In genomic region chr20:43357352-43357751, GRCh38 we compare ENCODE assay signal across 37 cellular contexts.
DNase-seq lines count a peak whose midpoint lies in the region; ATAC-seq, FAIRE-seq and TF ChIP-seq lines count a peak whose summit lies in the region.
"Had no signal": no experiment of that assay in that cellular context is flagged by ENCODE, and none has a peak within 500 bp of the region (broad histone marks: within the 10 kb centered on the region; RNA-seq: fewer than 3 reads in every experiment).

No MANE protein-coding gene starts in this region.

- DNase-seq in HTR-8/SVneo (ENCODE audit: insufficient read length, low spot score) (no peak), RWPE2 (ENCODE audit: low spot score) (peak; percentile 57), nephron progenitor cell (no peak), neuronal stem cell (ENCODE audit: low spot score) (no peak), superior temporal gyrus (ENCODE audit: extremely low spot score) (no peak), left ventricle myocardium inferior (no peak)
- no peak for DNase-seq in activated naive CD4-positive, alpha-beta T cell treated with anti-CD3 and anti-CD28 coated beads, Interleukin-2, amount 10 ng/mL, durations not matched to agents 7 days and 5 days
- DNase-seq: 8988T; ACHN; AML-193; BE2C; C1 segment of cervical spinal cord; Caco-2; Calu3; CD4-positive, alpha-beta memory T cell; CD4-positive, alpha-beta T cell; CD4-positive, CD25-positive, alpha-beta regulatory T cell; CD8-positive, alpha-beta memory T cell; CD8-positive, alpha-beta T cell; COR-L47; DMS 273 treated with DMSO at 0.1 percent for 48 hours; DMS153; DMS53; DMS79; DMS79 treated with DMSO at 0.1 percent for 48 hours; DND-41; EL had no signal

- H3K36me3 Mint-ChIP-seq in nephron progenitor cell (ENCODE audit: low read depth), result no peaks in the 10 kb centered on the region
- H3K36me3 Mint-ChIP-seq in activated naive CD4-positive, alpha-beta T cell treated with anti-CD3 and anti-CD28 coated beads, Interleukin-2, amount 10 ng/mL, durations not matched to agents 7 days and 5 days, result no peaks in the 10 kb centered on the region
- H3K36me3 Mint-ChIP-seq: CD14-positive monocyte; CD4-positive, alpha-beta memory T cell; CD4-positive, CD25-positive, alpha-beta regulatory T cell; CD8-positive, alpha-beta memory T cell; CD8-positive, alpha-beta T cell had no signal

- H3K4me1 ChIP-seq in RWPE2 (ENCODE audit: insufficient read depth, poor library complexity, severe bottlenecking) (no peaks in the 10 kb centered on the region), neuronal stem cell (ENCODE audit: control insufficient read depth in 2 of 2, insufficient read depth in 1 of 2, low read depth in 1 of 2, low read length in 2 of 2) (no peaks in the 10 kb centered on the region), left ventricle myocardium inferior (no peaks in the 10 kb centered on the region)
- H3K4me1 ChIP-seq: A549; BE2C; BLaER1; BLaER1 treated with 17β-estradiol and CSF1 and Interleukin-3, amounts not matched to agents 10 nM and 100 nM; Caco-2 had no signal

- no peak overlapping the region for H2BK120ac ChIP-seq in neuronal stem cell (ENCODE audit: low read depth, low read length)

- H3K27me3 ChIP-seq in RWPE2 (ENCODE audit: insufficient read depth, poor library complexity, severe bottlenecking) (no peaks in the 10 kb centered on the region), neuronal stem cell (ENCODE audit: control insufficient read depth in 3 of 3, insufficient read depth in 3 of 3, low read depth in 1 of 3, low read length in 3 of 3) (no peaks in the 10 kb centered on the region), left ventricle myocardium inferior (ENCODE audit: low read depth) (peaks cover 25% of the 10 kb centered on the region)
- H3K27me3 ChIP-seq: BE2C; BLaER1; BLaER1 treated with 17β-estradiol and CSF1 and Interleukin-3, amounts not matched to agents 10 nM and 100 nM had no signal

- WGBS in neuronal stem cell (ENCODE audit: extremely low coverage in 2 of 2, insufficient read length in 2 of 2, insufficient replicate concordance in 1 of 2), 2 donors, result no CpG with 5 or more reads among the region's 6 CpGs

- H3K79me1 ChIP-seq in neuronal stem cell (ENCODE audit: low read depth, low read length), result no peaks in the 10 kb centered on the region

- intact Hi-C loops in left ventricle myocardium inferior (cut with micrococcal nuclease), result no loop called here

- H3K9me3 ChIP-seq in RWPE2 (ENCODE audit: severe bottlenecking) (no peaks in the 10 kb centered on the region), neuronal stem cell (replicated peaks in 1 of 2; ENCODE audit: control insufficient read depth in 2 of 2, insufficient read depth in 1 of 2, low read depth in 1 of 2, low read length in 2 of 2) (peaks cover 0 to 2% of the 10 kb centered on the region in 2 donors), left ventricle myocardium inferior (replicated peaks) (peaks cover 9% of the 10 kb centered on the region)
- H3K9me3 ChIP-seq: A549, BE2C had no signal

- peak overlapping the region; percentile 23 for H3K27ac Mint-ChIP-seq in nephron progenitor cell
- no peak overlapping the region for H3K27ac Mint-ChIP-seq in activated naive CD4-positive, alpha-beta T cell treated with anti-CD3 and anti-CD28 coated beads, Interleukin-2, amount 10 ng/mL, durations not matched to agents 7 days and 5 days
- H3K27ac Mint-ChIP-seq: B cell; CD14-positive monocyte; CD4-positive, alpha-beta memory T cell; CD4-positive, alpha-beta T cell; CD4-positive, CD25-positive, alpha-beta regulatory T cell; CD8-positive, alpha-beta memory T cell; CD8-positive, alpha-beta T cell had no signal

- ATAC-seq in RWPE2 (ENCODE audit: low read depth) (no peak), SK-N-SH treated with all-trans-retinoic acid at 6 μM for 48 hours (no peak)
- ATAC-seq: A549; CD8-positive, alpha-beta T cell had no signal

- CTCF ChIA-PET in activated naive CD4-positive, alpha-beta T cell treated with anti-CD3 and anti-CD28 coated beads, Interleukin-2, amount 10 ng/mL, durations not matched to agents 7 days and 5 days (lab: Charles Lee), result no interaction called here

- H2BK12ac ChIP-seq in neuronal stem cell (ENCODE audit: low read length), result no peak overlapping the region

- H3K36me3 ChIP-seq in RWPE2 (ENCODE audit: low read depth) (no peaks in the 10 kb centered on the region), neuronal stem cell (replicated peaks in 1 of 2; ENCODE audit: control insufficient read depth in 2 of 2, insufficient read depth in 2 of 2, low read length in 2 of 2) (no peaks in the 10 kb centered on the region), left ventricle myocardium inferior (no peaks in the 10 kb centered on the region)
- H3K36me3 ChIP-seq: BE2C; BLaER1; BLaER1 treated with 17β-estradiol and CSF1 and Interleukin-3, amounts not matched to agents 10 nM and 100 nM had no signal

- H2BK15ac ChIP-seq in neuronal stem cell (ENCODE audit: low read length), result no peak overlapping the region

- H3K4me3 ChIP-seq in RWPE2 (ENCODE audit: severe bottlenecking), result no peak overlapping the region
- H3K4me3 ChIP-seq in neuronal stem cell (ENCODE audit: low read length in 2 of 2), result no peak overlapping the region
- H3K4me3 ChIP-seq in left ventricle myocardium inferior, result no peak overlapping the region
- H3K4me3 ChIP-seq: A549; BLaER1; BLaER1 treated with 17β-estradiol and CSF1 and Interleukin-3, amounts not matched to agents 10 nM and 100 nM had no signal

- TF ChIP-seq CTCF in RWPE2 (IDR thresholded peaks at IDR 0.05; ENCODE audit: poor library complexity, severe bottlenecking) (no peak), nephron progenitor cell (IDR thresholded peaks at IDR 0.05) (no peak), left ventricle myocardium inferior (IDR thresholded peaks at IDR 0.05; ENCODE audit: borderline replicate concordance) (no peak)

- H3K23ac ChIP-seq in neuronal stem cell (ENCODE audit: low read depth, low read length, poor library complexity), result no peak overlapping the region

- peaks cover 16% of the 10 kb centered on the region for H3K9me3 Mint-ChIP-seq in nephron progenitor cell
- no peaks in the 10 kb centered on the region for H3K9me3 Mint-ChIP-seq in activated naive CD4-positive, alpha-beta T cell treated with anti-CD3 and anti-CD28 coated beads, Interleukin-2, amount 10 ng/mL, durations not matched to agents 7 days and 5 days
- H3K9me3 Mint-ChIP-seq: CD4-positive, alpha-beta memory T cell; CD4-positive, alpha-beta T cell; CD8-positive, alpha-beta T cell had no signal

- H3K9ac ChIP-seq in neuronal stem cell (ENCODE audit: low read depth, low read length, poor library complexity), result no peak overlapping the region
- H3K9ac ChIP-seq: BLaER1; BLaER1 treated with 17β-estradiol and CSF1 and Interleukin-3, amounts not matched to agents 10 nM and 100 nM had no signal

- H3K27ac ChIP-seq in RWPE2 (ENCODE audit: poor library complexity, severe bottlenecking) (no peak overlapping the region), neuronal stem cell (replicated peaks; ENCODE audit: low read length) (no peak overlapping the region), left ventricle myocardium inferior (replicated peaks) (no peak overlapping the region)
- H3K27ac ChIP-seq: 22Rv1; A549; BLaER1; BLaER1 treated with 17β-estradiol and CSF1 and Interleukin-3, amounts not matched to agents 10 nM and 100 nM; C4-2B had no signal

- no peak overlapping the region for H3K4ac ChIP-seq in neuronal stem cell (ENCODE audit: low read length)

- no peak overlapping the region for H2AFZ ChIP-seq in neuronal stem cell (ENCODE audit: low read length)

- peak overlapping the region; percentile 14 for H3K14ac ChIP-seq in neuronal stem cell (ENCODE audit: low read length)

- H3K4me3 Mint-ChIP-seq in nephron progenitor cell, result no peak overlapping the region
- no peak overlapping the region for H3K4me3 Mint-ChIP-seq in activated naive CD4-positive, alpha-beta T cell treated with anti-CD3 and anti-CD28 coated beads, Interleukin-2, amount 10 ng/mL, durations not matched to agents 7 days and 5 days
- H3K4me3 Mint-ChIP-seq: B cell; CD14-positive monocyte; CD4-positive, alpha-beta memory T cell; CD4-positive, alpha-beta T cell; CD8-positive, alpha-beta memory T cell; CD8-positive, alpha-beta T cell had no signal

- no peak overlapping the region for H2BK5ac ChIP-seq in neuronal stem cell (ENCODE audit: low read length)

- H2AK5ac ChIP-seq in neuronal stem cell (ENCODE audit: low read depth, low read length), result no peak overlapping the region

- no peak overlapping the region for H4K8ac ChIP-seq in neuronal stem cell (ENCODE audit: low read depth, low read length)

- no peak overlapping the region for H3K18ac ChIP-seq in neuronal stem cell (ENCODE audit: low read length)

- FAIRE-seq in HTR-8/SVneo (lab: Jason Lieb, UNC), result peak; percentile 23
- FAIRE-seq: A204.1, A549, D721Med had no signal

- H4K91ac ChIP-seq in neuronal stem cell (ENCODE audit: low read depth, low read length, poor library complexity), result no peak overlapping the region

- H3K4me1 Mint-ChIP-seq in nephron progenitor cell, result no peaks in the 10 kb centered on the region
- no peaks in the 10 kb centered on the region for H3K4me1 Mint-ChIP-seq in activated naive CD4-positive, alpha-beta T cell treated with anti-CD3 and anti-CD28 coated beads, Interleukin-2, amount 10 ng/mL, durations not matched to agents 7 days and 5 days
- H3K4me1 Mint-ChIP-seq: B cell; CD14-positive monocyte; CD4-positive, alpha-beta memory T cell; CD4-positive, CD25-positive, alpha-beta regulatory T cell; CD8-positive, alpha-beta memory T cell had no signal

- H3K4me2 ChIP-seq in neuronal stem cell (ENCODE audit: insufficient read depth, low read length, poor library complexity, severe bottlenecking), result no peak overlapping the region
- H3K4me2 ChIP-seq: A549; BLaER1; BLaER1 treated with 17β-estradiol and CSF1 and Interleukin-3, amounts not matched to agents 10 nM and 100 nM had no signal

- peaks cover 2% of the 10 kb centered on the region for H3K27me3 Mint-ChIP-seq in nephron progenitor cell (ENCODE audit: low read depth, poor library complexity)
- H3K27me3 Mint-ChIP-seq in activated naive CD4-positive, alpha-beta T cell treated with anti-CD3 and anti-CD28 coated beads, Interleukin-2, amount 10 ng/mL, durations not matched to agents 7 days and 5 days, result no peaks in the 10 kb centered on the region
- H3K27me3 Mint-ChIP-seq: CD4-positive, CD25-positive, alpha-beta regulatory T cell had no signal

TF ChIP-seq in SK-N-SH treated with all-trans-retinoic acid at 6 μM for 48 hours, 23 proteins besides CTCF, POLR2A, EP300 and RAD21 (continues in another document):
- TF ChIP-seq TOX (CRISPR knock-in tag; IDR thresholded peaks at IDR 0.05; ENCODE audit: borderline replicate concordance) (no peak), ZNF565 (CRISPR knock-in tag; conservative IDR thresholded peaks at IDR 0.05; ENCODE audit: low read depth) (no peak), ZC3H10 (CRISPR knock-in tag; IDR thresholded peaks at IDR 0.05) (no peak)
